In genomic region chr11:57657290-57658022, GRCh38 we compare ENCODE assay signal across 8 cellular contexts. TPM values are rescaled to one million over a fixed set of nuclear protein-coding genes. Genes with fewer than 3 reads are reported as not detected.
DNase-seq lines count a peak whose midpoint lies in the region; ATAC-seq and TF ChIP-seq lines count a peak whose summit lies in the region.

TSS of gene CLP1 (plus strand) at chr11:57657762. CDS start at chr11:57659477, 1,715 bp downstream.

- H3K9me3 ChIP-seq in right atrium auricular region (no peaks in the 10 kb centered on the region), vagina (no peaks in the 10 kb centered on the region)

- no peaks in the 10 kb centered on the region for H3K27me3 ChIP-seq in right atrium auricular region
- no peaks in the 10 kb centered on the region for H3K27me3 ChIP-seq in vagina

- peak; percentile 98 for ATAC-seq in GM18498 (IDR thresholded peaks at IDR 0.05; ENCODE audit: unreplicated experiment)
- ATAC-seq in HG02938 (IDR thresholded peaks at IDR 0.05; ENCODE audit: unreplicated experiment): peak; percentile 98

- intact Hi-C loops in vagina (cut with DNase I): no loop called here

- TF ChIP-seq CTCF in right atrium auricular region (IDR thresholded peaks at IDR 0.05) (no peak), vagina (IDR thresholded peaks at IDR 0.05) (peak in 1 of 3 experiments; percentile 12)

- peak in 1 of 2 donors; percentile 66 for TF ChIP-seq POLR2A in vagina (IDR thresholded peaks at IDR 0.05)

- H3K4me1 ChIP-seq in right atrium auricular region: peaks cover 0 to 15% of the 10 kb centered on the region in 2 donors
- H3K4me1 ChIP-seq in vagina: peaks cover 23% of the 10 kb centered on the region

- H3K36me3 ChIP-seq in right atrium auricular region: peaks cover 31% of the 10 kb centered on the region
- H3K36me3 ChIP-seq in vagina: peaks cover 0 to 28% of the 10 kb centered on the region in 2 donors

- DNase-seq in NCI-H187 (lab: John Stamatoyannopoulos, UW) (peak; percentile 82 to 90), T-helper 2 cell (peak; percentile 93 to 99 (median 98)), anterior cingulate cortex (lab: John Stamatoyannopoulos, UW) (peak; percentile 85 to 100 (median 99)), right atrium auricular region (ENCODE audit: low spot score) (peak; percentile 99), pulmonary artery endothelial cell (ENCODE audit: low read depth, low spot score) (peak; percentile 96), vagina (ENCODE audit: extremely low spot score in 2 of 2) (peak; percentile 99 to 100)

- H3K4me3 ChIP-seq in right atrium auricular region (peak within 1 kb of the TSS; percentile 63 to 77), vagina (peak within 1 kb of the TSS; percentile 54 to 70)

- peak within 1 kb of the TSS; percentile 80 to 91 for H3K27ac ChIP-seq in right atrium auricular region
- H3K27ac ChIP-seq in vagina: peak within 1 kb of the TSS; percentile 92

RNA-seq across cellular contexts. Expression of gene CLP1, which starts in this region (rescaled TPM):
- total RNA-seq in right atrium auricular region (1 to 10 TPM; 5.9 to 8.1 TPM), pulmonary artery endothelial cell (22.9 and 26.0 TPM in 2 replicates), vagina (10.8 TPM)

Comparison
In these comparisons a context has a peak if more than half of its experiments do, and no peak if none do; other contexts are left out.
1. Peak in every context shown above with its lines: DNase-seq, ATAC-seq, H3K4me3 ChIP-seq and H3K27ac ChIP-seq.